ENCODE assay signal across 2 cellular contexts in the genomic region with DNA sequence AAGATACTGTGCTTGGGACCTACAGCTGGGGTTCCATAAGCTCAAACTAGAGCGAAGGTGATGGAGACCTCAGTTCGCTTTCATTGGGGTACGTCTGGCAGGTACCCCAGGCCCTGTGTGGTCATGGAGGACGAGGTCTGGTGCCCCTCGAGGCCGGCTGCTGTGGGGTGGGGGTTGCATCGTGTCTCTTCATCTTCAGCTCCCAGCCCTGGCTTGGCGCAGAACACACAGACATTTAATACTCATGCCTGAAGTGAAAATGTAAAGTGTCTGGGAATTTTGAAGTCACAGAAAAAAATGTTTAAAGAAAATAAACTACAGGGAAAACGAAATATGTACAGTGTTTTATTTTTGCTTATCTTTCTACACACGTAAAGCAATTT.
A peak's percentile ranks its signal among the peaks of the same experiment; 100 is the strongest.
TF ChIP-seq lines count a peak whose summit lies in the region.

No MANE protein-coding gene starts in this region.

TF ChIP-seq in GM23338, 12 proteins besides CTCF, POLR2A, EP300 and RAD21:
- TF ChIP-seq STAT1 (IDR thresholded peaks at IDR 0.05; ENCODE audit: unreplicated experiment) (no peak), POLR2AphosphoS5 (IDR thresholded peaks at IDR 0.05; ENCODE audit: low read depth) (no peak), ZNF331 (CRISPR knock-in tag; IDR thresholded peaks at IDR 0.05; ENCODE audit: low read depth) (no peak), CREB1 (CRISPR knock-in tag; IDR thresholded peaks at IDR 0.05; ENCODE audit: low read depth) (no peak)
- TF ChIP-seq, protein P1, sequence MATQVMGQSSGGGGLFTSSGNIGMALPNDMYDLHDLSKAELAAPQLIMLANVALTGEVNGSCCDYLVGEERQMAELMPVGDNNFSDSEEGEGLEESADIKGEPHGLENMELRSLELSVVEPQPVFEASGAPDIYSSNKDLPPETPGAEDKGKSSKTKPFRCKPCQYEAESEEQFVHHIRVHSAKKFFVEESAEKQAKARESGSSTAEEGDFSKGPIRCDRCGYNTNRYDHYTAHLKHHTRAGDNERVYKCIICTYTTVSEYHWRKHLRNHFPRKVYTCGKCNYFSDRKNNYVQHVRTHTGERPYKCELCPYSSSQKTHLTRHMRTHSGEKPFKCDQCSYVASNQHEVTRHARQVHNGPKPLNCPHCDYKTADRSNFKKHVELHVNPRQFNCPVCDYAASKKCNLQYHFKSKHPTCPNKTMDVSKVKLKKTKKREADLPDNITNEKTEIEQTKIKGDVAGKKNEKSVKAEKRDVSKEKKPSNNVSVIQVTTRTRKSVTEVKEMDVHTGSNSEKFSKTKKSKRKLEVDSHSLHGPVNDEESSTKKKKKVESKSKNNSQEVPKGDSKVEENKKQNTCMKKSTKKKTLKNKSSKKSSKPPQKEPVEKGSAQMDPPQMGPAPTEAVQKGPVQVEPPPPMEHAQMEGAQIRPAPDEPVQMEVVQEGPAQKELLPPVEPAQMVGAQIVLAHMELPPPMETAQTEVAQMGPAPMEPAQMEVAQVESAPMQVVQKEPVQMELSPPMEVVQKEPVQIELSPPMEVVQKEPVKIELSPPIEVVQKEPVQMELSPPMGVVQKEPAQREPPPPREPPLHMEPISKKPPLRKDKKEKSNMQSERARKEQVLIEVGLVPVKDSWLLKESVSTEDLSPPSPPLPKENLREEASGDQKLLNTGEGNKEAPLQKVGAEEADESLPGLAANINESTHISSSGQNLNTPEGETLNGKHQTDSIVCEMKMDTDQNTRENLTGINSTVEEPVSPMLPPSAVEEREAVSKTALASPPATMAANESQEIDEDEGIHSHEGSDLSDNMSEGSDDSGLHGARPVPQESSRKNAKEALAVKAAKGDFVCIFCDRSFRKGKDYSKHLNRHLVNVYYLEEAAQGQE (IDR thresholded peaks at IDR 0.05; ENCODE audit: unreplicated experiment): no peak
TF ChIP-seq in GM23338: peak in this region for 0.

TF ChIP-seq in K562, 482 proteins besides CTCF, POLR2A, EP300 and RAD21:
- TF ChIP-seq CBX2 (IDR thresholded peaks at IDR 0.05; ENCODE audit: insufficient read depth, low read length, poor library complexity, severe bottlenecking) (peak; percentile 63), ZNF146 (CRISPR knock-in tag; IDR thresholded peaks at IDR 0.05; ENCODE audit: unreplicated experiment) (no peak)
